Comparison of ENCODE assay signal across 15 cellular contexts in the genomic region with DNA sequence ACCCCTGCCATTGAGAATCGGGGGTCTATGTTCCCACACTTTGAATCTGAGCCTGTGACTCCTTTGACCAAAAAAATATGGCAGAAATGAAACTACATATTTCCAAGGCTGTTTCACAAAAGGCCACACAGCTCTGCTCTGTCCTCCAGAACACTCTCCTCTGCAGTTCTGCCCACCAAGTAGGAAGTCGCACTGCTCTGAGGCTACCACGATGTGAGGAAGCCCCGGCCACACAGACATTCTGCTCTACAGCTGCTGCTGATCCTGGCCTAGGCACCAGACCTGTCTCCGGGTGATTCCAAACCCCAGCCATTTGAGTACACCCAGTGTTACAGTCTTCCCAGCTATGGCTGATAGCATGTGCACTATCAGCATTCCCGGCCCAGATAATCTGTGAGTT.
DNase-seq lines count a peak whose midpoint lies in the region; ATAC-seq and TF ChIP-seq lines count a peak whose summit lies in the region.
"Had no signal": no experiment of that assay in that cellular context is flagged by ENCODE, and none has a peak within 500 bp of the region (broad histone marks: within the 10 kb centered on the region; RNA-seq: fewer than 3 reads in every experiment).

No MANE protein-coding gene starts in this region.

- no TSS peak for BruUV-seq in IMR-90 (replicated peaks; lab: Mats Ljungman, UMichigan)

- no peak overlapping the region for H2AK9ac ChIP-seq in IMR-90 (replicated peaks; ENCODE audit: low read depth, low read length, poor library complexity)

- no peak overlapping the region for H2AFZ ChIP-seq in IMR-90 (replicated peaks; ENCODE audit: low read length, poor library complexity)

- intact Hi-C loops in activated CD4-positive, alpha-beta T cell treated with anti-CD3 and anti-CD28 coated beads, Interleukin-2, amount 10 ng/mL, durations not matched to agents 24 days and 14 days (cut with micrococcal nuclease) = no loop called here
- intact Hi-C loops in IMR-90 (cut with micrococcal nuclease) = no loop called here
- intact Hi-C loops in activated T-helper 1 cell treated with anti-CD3 and anti-CD28 coated beads, Interleukin-12 subunit alpha, Interleukin-12 subunit beta, Interleukin-2, Interleukin-4 antibody, amounts not matched to agents 30 ng/mL and 10 ng/mL and 1 ng/mL, durations not matched to agents 14 hours and 24 hours and 36 hours (cut with micrococcal nuclease) = loop anchor here (10.0 kb wide), 1 partner anchor 401 kb away; the partner anchor contains the start of gene CDYL
- intact Hi-C loops in sciatic nerve (cut with DNase I) = no loop called here

- H4K91ac ChIP-seq in IMR-90 (ENCODE audit: insufficient read depth, low read depth, low read length) = no peak overlapping the region

- H3K9ac ChIP-seq in IMR-90 (ENCODE audit: low read depth, low read length) = no peak overlapping the region
- H3K9ac ChIP-seq: KMS-11 had no signal

- in situ Hi-C loops in IMR-90 (cut with MboI; ENCODE audit: low sequenced_read_pairs) = no loop called here

- no peak overlapping the region for H3K23ac ChIP-seq in IMR-90 (ENCODE audit: low read depth, low read length)

- H3K56ac ChIP-seq in IMR-90 (ENCODE audit: extremely low read depth, insufficient read depth, low read length) = no peak overlapping the region

- H2AK5ac ChIP-seq in IMR-90 (ENCODE audit: low read depth, low read length) = no peak overlapping the region

- no peak overlapping the region for H4K8ac ChIP-seq in IMR-90 (ENCODE audit: low read depth in 2 of 2, low read length in 2 of 2)

- H3K4me3 ChIP-seq in IMR-90 (ENCODE audit: insufficient read depth, low read depth, low read length) = no peak overlapping the region
- H3K4me3 ChIP-seq: A549, cardiac muscle cell, prostate gland, SK-N-MC had no signal

- H3K18ac ChIP-seq in IMR-90 (ENCODE audit: low read depth, low read length) = no peak overlapping the region

- 0 out of 2 replicates have a peak overlapping the region, but pooled peaks have one; percentile 8 for H3K14ac ChIP-seq in IMR-90 (replicated peaks; ENCODE audit: low read depth, low read length)

- H3K27me3 Mint-ChIP-seq in activated CD4-positive, alpha-beta T cell treated with anti-CD3 and anti-CD28 coated beads, Interleukin-2, amount 10 ng/mL, durations not matched to agents 24 days and 14 days = no peaks in the 10 kb centered on the region
- H3K27me3 Mint-ChIP-seq in activated T-helper 1 cell treated with anti-CD3 and anti-CD28 coated beads, Interleukin-12 subunit alpha, Interleukin-12 subunit beta, Interleukin-2, Interleukin-4 antibody, amounts not matched to agents 30 ng/mL and 10 ng/mL and 1 ng/mL, durations not matched to agents 14 hours and 24 hours and 36 hours (ENCODE audit: insufficient read depth) = peaks cover 2% of the 10 kb centered on the region

- no peaks in the 10 kb centered on the region for H3K79me1 ChIP-seq in IMR-90 (ENCODE audit: low read depth in 1 of 2, low read length in 2 of 2)

- ATAC-seq in IMR-90 (ENCODE audit: low read depth) (no peak), sciatic nerve (peak; percentile 57), HG02973 (IDR thresholded peaks at IDR 0.05; ENCODE audit: unreplicated experiment) (no peak), GM19467 (IDR thresholded peaks at IDR 0.05; ENCODE audit: unreplicated experiment) (no peak)

- dilution Hi-C loops in IMR-90 (cut with HindIII; ENCODE audit: low sequenced_read_pairs, unreplicated experiment) = no loop called here

- no peak for TF ChIP-seq CTCF in IMR-90 (conservative IDR thresholded peaks at IDR 0.05; ENCODE audit: low read depth, low read length)

- no peak overlapping the region for H4K5ac ChIP-seq in IMR-90 (ENCODE audit: low read depth, low read length)

- no peaks in the 10 kb centered on the region for H4K20me1 ChIP-seq in IMR-90 (ENCODE audit: insufficient read depth, low read length)

- DNase-seq in activated CD4-positive, alpha-beta T cell treated with anti-CD3 and anti-CD28 coated beads, Interleukin-2, amount 10 ng/mL, durations not matched to agents 24 days and 14 days = no peak
- DNase-seq in activated CD4-positive, alpha-beta T cell treated with anti-CD3 and anti-CD28 coated beads, Interleukin-2, amount 50 U/mL, for 1 hour = no peak
- no peak for DNase-seq in IMR-90
- DNase-seq in activated T-helper 1 cell treated with anti-CD3 and anti-CD28 coated beads, Interleukin-12 subunit alpha, Interleukin-12 subunit beta, Interleukin-2, Interleukin-4 antibody, amounts not matched to agents 30 ng/mL and 10 ng/mL and 1 ng/mL, durations not matched to agents 14 hours and 24 hours and 36 hours (ENCODE audit: low spot score) = no peak
- no peak for DNase-seq in sciatic nerve (ENCODE audit: low spot score)
- DNase-seq in 8988T = no peak
- DNase-seq: Calu3 had no signal

- H3K4me1 Mint-ChIP-seq in activated CD4-positive, alpha-beta T cell treated with anti-CD3 and anti-CD28 coated beads, Interleukin-2, amount 10 ng/mL, durations not matched to agents 24 days and 14 days = peaks cover 45% of the 10 kb centered on the region
- peaks cover 62% of the 10 kb centered on the region for H3K4me1 Mint-ChIP-seq in activated T-helper 1 cell treated with anti-CD3 and anti-CD28 coated beads, Interleukin-12 subunit alpha, Interleukin-12 subunit beta, Interleukin-2, Interleukin-4 antibody, amounts not matched to agents 30 ng/mL and 10 ng/mL and 1 ng/mL, durations not matched to agents 14 hours and 24 hours and 36 hours (ENCODE audit: low read depth)

- POLR2A ChIA-PET in IMR-90 (lab: Charles Lee; ENCODE audit: unreplicated experiment) = no interaction called here

- no peak for TF ChIP-seq RAD21 in IMR-90 (IDR thresholded peaks at IDR 0.05; ENCODE audit: low read length)

- no peak overlapping the region for H3K4me2 ChIP-seq in IMR-90 (ENCODE audit: low read depth, low read length)
- H3K4me2 ChIP-seq: A549 had no signal

- H2BK5ac ChIP-seq in IMR-90 (ENCODE audit: low read depth, low read length, poor library complexity, severe bottlenecking) = no peak overlapping the region

- no peak overlapping the region for H3K27ac ChIP-seq in IMR-90 (ENCODE audit: insufficient read depth, low read length)
- H3K27ac ChIP-seq: A549, cardiac muscle cell, KMS-11, prostate gland, SK-N-MC had no signal

- H3K4me3 Mint-ChIP-seq in activated CD4-positive, alpha-beta T cell treated with anti-CD3 and anti-CD28 coated beads, Interleukin-2, amount 10 ng/mL, durations not matched to agents 24 days and 14 days = peak overlapping the region; percentile 70
- H3K4me3 Mint-ChIP-seq in activated T-helper 1 cell treated with anti-CD3 and anti-CD28 coated beads, Interleukin-12 subunit alpha, Interleukin-12 subunit beta, Interleukin-2, Interleukin-4 antibody, amounts not matched to agents 30 ng/mL and 10 ng/mL and 1 ng/mL, durations not matched to agents 14 hours and 24 hours and 36 hours = no peak overlapping the region

- peaks cover 2% of the 10 kb centered on the region; the same call in 1 of the 2 replicates for H3K4me1 ChIP-seq in IMR-90 (ENCODE audit: control insufficient read depth, insufficient read depth, low read length)
- H3K4me1 ChIP-seq: prostate gland had no signal

- H3K4ac ChIP-seq in IMR-90 (ENCODE audit: low read depth, low read length) = no peak overlapping the region

- WGBS in IMR-90 (ENCODE audit: extremely low coverage in 2 of 2, insufficient read length in 1 of 2), 2 experiments = 100% methylated on average over 2 of the region's 6 CpGs; no CpG with 5 or more reads in 1 of the 2 experiments

- TF ChIP-seq POLR2A in IMR-90 (IDR thresholded peaks at IDR 0.05; ENCODE audit: low read depth, low read length) = no peak

- H3K36me3 Mint-ChIP-seq in activated CD4-positive, alpha-beta T cell treated with anti-CD3 and anti-CD28 coated beads, Interleukin-2, amount 10 ng/mL, durations not matched to agents 24 days and 14 days (ENCODE audit: low read depth) = peaks cover 4% of the 10 kb centered on the region
- peaks cover 10% of the 10 kb centered on the region for H3K36me3 Mint-ChIP-seq in activated T-helper 1 cell treated with anti-CD3 and anti-CD28 coated beads, Interleukin-12 subunit alpha, Interleukin-12 subunit beta, Interleukin-2, Interleukin-4 antibody, amounts not matched to agents 30 ng/mL and 10 ng/mL and 1 ng/mL, durations not matched to agents 14 hours and 24 hours and 36 hours (ENCODE audit: low read depth)

- peaks cover 6% of the 10 kb centered on the region for H3K9me1 ChIP-seq in IMR-90 (ENCODE audit: insufficient read depth, low read length)

- H3K27me3 ChIP-seq in IMR-90 (ENCODE audit: control insufficient read depth, insufficient read depth, low read length) = no peaks in the 10 kb centered on the region
- H3K27me3 ChIP-seq: cardiac muscle cell had no signal

- H2BK120ac ChIP-seq in IMR-90 (ENCODE audit: low read depth, low read length) = no peak overlapping the region

- CTCF ChIA-PET in IMR-90 (lab: Yijun Ruan, JAX) = interaction anchor here (0.6 kb wide), 1 partner anchor 30 kb away, joined by 5 read pairs; no protein-coding TSS in a partner anchor

- H3K27ac Mint-ChIP-seq in activated CD4-positive, alpha-beta T cell treated with anti-CD3 and anti-CD28 coated beads, Interleukin-2, amount 10 ng/mL, durations not matched to agents 24 days and 14 days = peak overlapping the region; percentile 82
- H3K27ac Mint-ChIP-seq in activated T-helper 1 cell treated with anti-CD3 and anti-CD28 coated beads, Interleukin-12 subunit alpha, Interleukin-12 subunit beta, Interleukin-2, Interleukin-4 antibody, amounts not matched to agents 30 ng/mL and 10 ng/mL and 1 ng/mL, durations not matched to agents 14 hours and 24 hours and 36 hours = peak overlapping the region; percentile 79

- no peaks in the 10 kb centered on the region for H3K36me3 ChIP-seq in IMR-90 (ENCODE audit: control insufficient read depth, insufficient read depth, low read length)
- H3K36me3 ChIP-seq: cardiac muscle cell, prostate gland, WERI-Rb-1 had no signal

- no peak overlapping the region for H2BK20ac ChIP-seq in IMR-90 (ENCODE audit: low read depth, low read length)

- H3K9me3 ChIP-seq in IMR-90 (ENCODE audit: control insufficient read depth, insufficient read depth, low read length) = no peaks in the 10 kb centered on the region
- H3K9me3 ChIP-seq: A549, prostate gland had no signal

- no peaks in the 10 kb centered on the region for H3K9me3 Mint-ChIP-seq in activated CD4-positive, alpha-beta T cell treated with anti-CD3 and anti-CD28 coated beads, Interleukin-2, amount 10 ng/mL, durations not matched to agents 24 days and 14 days
- no peaks in the 10 kb centered on the region for H3K9me3 Mint-ChIP-seq in activated T-helper 1 cell treated with anti-CD3 and anti-CD28 coated beads, Interleukin-12 subunit alpha, Interleukin-12 subunit beta, Interleukin-2, Interleukin-4 antibody, amounts not matched to agents 30 ng/mL and 10 ng/mL and 1 ng/mL, durations not matched to agents 14 hours and 24 hours and 36 hours

- no peak overlapping the region for H2BK15ac ChIP-seq in IMR-90 (ENCODE audit: low read depth, low read length)

TF ChIP-seq in IMR-90, 13 proteins besides CTCF, POLR2A, EP300 and RAD21 (continues in another document):
- TF ChIP-seq, protein P1, sequence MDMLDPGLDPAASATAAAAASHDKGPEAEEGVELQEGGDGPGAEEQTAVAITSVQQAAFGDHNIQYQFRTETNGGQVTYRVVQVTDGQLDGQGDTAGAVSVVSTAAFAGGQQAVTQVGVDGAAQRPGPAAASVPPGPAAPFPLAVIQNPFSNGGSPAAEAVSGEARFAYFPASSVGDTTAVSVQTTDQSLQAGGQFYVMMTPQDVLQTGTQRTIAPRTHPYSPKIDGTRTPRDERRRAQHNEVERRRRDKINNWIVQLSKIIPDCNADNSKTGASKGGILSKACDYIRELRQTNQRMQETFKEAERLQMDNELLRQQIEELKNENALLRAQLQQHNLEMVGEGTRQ (IDR thresholded peaks at IDR 0.05; ENCODE audit: low read depth, low read length) = no peak
